34 cellular contexts compared by ENCODE assay signal in the genomic region with DNA sequence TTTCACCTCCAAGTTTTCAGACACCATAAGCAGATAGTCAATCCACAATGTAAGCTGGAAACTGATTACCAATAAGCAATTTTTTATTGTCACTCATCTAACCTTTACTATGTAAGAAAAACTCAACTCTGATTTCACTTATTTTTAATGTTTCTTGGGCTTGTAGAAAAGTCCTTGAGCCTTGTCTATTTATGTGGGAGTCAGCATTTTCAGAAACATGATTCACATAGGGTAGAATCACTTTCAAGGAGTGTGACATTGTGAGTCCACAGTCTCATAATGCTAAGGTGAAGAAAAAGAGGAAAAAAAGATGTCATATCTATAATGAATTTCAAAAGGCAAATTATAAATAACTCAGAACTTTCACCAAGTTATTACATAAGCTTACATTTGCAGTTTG.
"Had no signal": no experiment of that assay in that cellular context is flagged by ENCODE, and none has a peak within 500 bp of the region (broad histone marks: within the 10 kb centered on the region; RNA-seq: fewer than 3 reads in every experiment).

No MANE protein-coding gene starts in this region.

- H3K9me3 Mint-ChIP-seq: activated CD4-positive, alpha-beta T cell treated with anti-CD3 and anti-CD28 coated beads, Interleukin-2, amount 10 ng/mL, durations not matched to agents 24 days and 14 days; activated CD8-positive, alpha-beta T cell treated with anti-CD3 and anti-CD28 coated beads for 36 hours had no signal

- H3K27me3 ChIP-seq: adrenal gland, body of pancreas, brain microvascular endothelial cell, breast epithelium had no signal

- H3K4me3 ChIP-seq: adrenal gland, body of pancreas, breast epithelium had no signal

- ATAC-seq: activated CD8-positive, alpha-beta T cell treated with anti-CD3 and anti-CD28 coated beads for 36 hours; activated naive CD4-positive, alpha-beta T cell treated with anti-CD3 and anti-CD28 coated beads, Interleukin-2, amount 50 U/mL, for 72 hours; activated T-cell treated with anti-CD3 and anti-CD28 coated beads, Interleukin-2, amount 50 U/mL, for 4 hours; activated T-cell treated with anti-CD3 and anti-CD28 coated beads, Interleukin-2, amount 50 U/mL, for 72 hours; activated T-helper 17 cell treated with anti-CD3 and anti-CD28 coated beads, Interleukin-2, amount 50 U/mL, for 72 hours; body of pancreas had no signal

- H3K36me3 Mint-ChIP-seq: activated CD4-positive, alpha-beta memory T cell treated with anti-CD3 and anti-CD28 coated beads for 36 hours; activated naive CD4-positive, alpha-beta T cell treated with anti-CD3 and anti-CD28 coated beads, Interleukin-2, amount 50 U/mL, for 72 hours; activated naive CD8-positive, alpha-beta T cell treated with anti-CD3 and anti-CD28 coated beads for 36 hours had no signal

- H3K27me3 Mint-ChIP-seq: activated B cell treated with CpG ODN at 0.5 μM for 24 hours; activated CD4-positive, alpha-beta memory T cell treated with anti-CD3 and anti-CD28 coated beads for 36 hours; activated CD4-positive, alpha-beta T cell treated with anti-CD3 and anti-CD28 coated beads, Interleukin-2, amount 10 ng/mL, durations not matched to agents 24 days and 14 days; activated CD8-positive, alpha-beta T cell treated with anti-CD3 and anti-CD28 coated beads for 36 hours; activated naive CD8-positive, alpha-beta T cell treated with anti-CD3 and anti-CD28 coated beads for 36 hours; activated T-helper 17 cell treated with anti-CD3 and anti-CD28 coated beads, Interleukin-2, amount 50 U/mL, for 72 hours had no signal

- H3K4me3 Mint-ChIP-seq: activated B cell treated with CpG ODN at 0.5 μM for 24 hours; activated CD4-positive, alpha-beta memory T cell treated with anti-CD3 and anti-CD28 coated beads for 36 hours; activated CD4-positive, alpha-beta T cell treated with anti-CD3 and anti-CD28 coated beads, Interleukin-2, amount 10 ng/mL, durations not matched to agents 24 days and 14 days; activated CD8-positive, alpha-beta T cell treated with anti-CD3 and anti-CD28 coated beads for 36 hours; activated naive CD4-positive, alpha-beta T cell treated with anti-CD3 and anti-CD28 coated beads for 36 hours; activated naive CD8-positive, alpha-beta T cell treated with anti-CD3 and anti-CD28 coated beads for 36 hours; activated T-cell treated with anti-CD3 and anti-CD28 coated beads, Interleukin-2, amount 50 U/mL, for 4 hours; activated T-cell treated with anti-CD3 and anti-CD28 coated beads, Interleukin-2, amount 50 U/mL, for 72 hours; activated T-helper 1 cell treated with anti-CD3 and anti-CD28 coated beads, Interleukin-12 subunit alpha, Interleukin-12 subunit beta, Interleukin-2, Interleukin-4 antibody, amounts not matched to agents 30 ng/mL and 10 ng/mL and 1 ng/mL, durations not matched to agents 14 hours and 24 hours and 36 hours; activated T-helper 17 cell treated with anti-CD3 and anti-CD28 coated beads, Interleukin-2, amount 50 U/mL, for 72 hours; T-helper 1 cell treated with Interleukin-12 subunit alpha and Interleukin-12 subunit beta and Interleukin-4 antibody, amounts not matched to agents 30 μg/mL and 1 μg/mL, for 36 hours; T-helper 2 cell treated with Interferon-gamma antibody and Interleukin-4, amounts not matched to agents 5 μg/mL and 100 μg/mL, for 36 hours had no signal

- DNase-seq: activated B cell treated with CpG ODN at 0.5 μM for 24 hours; activated CD4-positive, alpha-beta memory T cell treated with anti-CD3 and anti-CD28 coated beads for 36 hours; activated CD4-positive, alpha-beta T cell treated with anti-CD3 and anti-CD28 coated beads for 4 hours; activated CD4-positive, alpha-beta T cell treated with anti-CD3 and anti-CD28 coated beads, Interleukin-2, amount 10 ng/mL, durations not matched to agents 24 days and 14 days; activated CD4-positive, alpha-beta T cell treated with anti-CD3 and anti-CD28 coated beads, Interleukin-2, amount 50 U/mL, for 1 hour; activated CD4-positive, alpha-beta T cell treated with anti-CD3 and anti-CD28 coated beads, Interleukin-2, amount 50 U/mL, for 4 hours; activated CD4-positive, CD25-positive, alpha-beta regulatory T cell treated with anti-CD3 and anti-CD28 coated beads, Interleukin-2, amount 50 U/mL, for 72 hours; activated CD8-positive, alpha-beta memory T cell treated with anti-CD3 and anti-CD28 coated beads, Interleukin-2, amount 50 U/mL, for 4 hours; activated CD8-positive, alpha-beta T cell treated with anti-CD3 and anti-CD28 coated beads for 36 hours; activated effector memory CD4-positive, alpha-beta T cell treated with anti-CD3 and anti-CD28 coated beads, Interleukin-2, amount 50 U/mL, for 16 hours; activated gamma-delta T cell treated with Interleukin-2 at 50 U/mL for 16 hours; activated naive CD4-positive, alpha-beta T cell; activated naive CD4-positive, alpha-beta T cell treated with anti-CD3 and anti-CD28 coated beads for 36 hours; activated naive CD4-positive, alpha-beta T cell treated with anti-CD3 and anti-CD28 coated beads, Interleukin-2, amount 50 U/mL, for 16 hours; activated naive CD8-positive, alpha-beta T cell treated with anti-CD3 and anti-CD28 coated beads for 36 hours; activated T-cell treated with anti-CD3 and anti-CD28 coated beads for 4 hours; activated T-cell treated with anti-CD3 and anti-CD28 coated beads, Interleukin-2, amount 50 U/mL, for 1 hour; activated T-cell treated with anti-CD3 and anti-CD28 coated beads, Interleukin-2, amount 50 U/mL, for 4 hours; activated T-cell treated with anti-CD3 and anti-CD28 coated beads, Interleukin-2, amount 50 U/mL, for 72 hours; adrenal gland; amniotic stem cell; aorta; body of pancreas; brain microvascular endothelial cell; central memory CD4-positive, alpha-beta T cell; T-helper 1 cell; T-helper 9 cell had no signal

- H3K4me1 ChIP-seq: adrenal gland, body of pancreas, breast epithelium had no signal

- H3K4me1 Mint-ChIP-seq: activated B cell treated with CpG ODN at 0.5 μM for 24 hours; activated CD4-positive, alpha-beta T cell treated with anti-CD3 and anti-CD28 coated beads, Interleukin-2, amount 10 ng/mL, durations not matched to agents 24 days and 14 days; activated naive CD8-positive, alpha-beta T cell treated with anti-CD3 and anti-CD28 coated beads for 36 hours; activated T-helper 17 cell treated with anti-CD3 and anti-CD28 coated beads, Interleukin-2, amount 50 U/mL, for 72 hours had no signal

- H3K36me3 ChIP-seq: adrenal gland, brain microvascular endothelial cell, breast epithelium had no signal

- H3K9me3 ChIP-seq: adrenal gland, body of pancreas, breast epithelium had no signal

- H3K27ac ChIP-seq: adrenal gland, body of pancreas, brain microvascular endothelial cell, breast epithelium, VCaP had no signal

- H3K27ac Mint-ChIP-seq: activated B cell treated with CpG ODN at 0.5 μM for 24 hours; activated CD4-positive, alpha-beta memory T cell treated with anti-CD3 and anti-CD28 coated beads for 36 hours; activated CD4-positive, alpha-beta T cell treated with anti-CD3 and anti-CD28 coated beads, Interleukin-2, amount 10 ng/mL, durations not matched to agents 24 days and 14 days; activated CD8-positive, alpha-beta T cell treated with anti-CD3 and anti-CD28 coated beads for 36 hours; activated naive CD4-positive, alpha-beta T cell treated with anti-CD3 and anti-CD28 coated beads for 36 hours; activated naive CD4-positive, alpha-beta T cell treated with anti-CD3 and anti-CD28 coated beads, Interleukin-2, amount 50 U/mL, for 72 hours; activated naive CD8-positive, alpha-beta T cell treated with anti-CD3 and anti-CD28 coated beads for 36 hours; activated T-cell treated with anti-CD3 and anti-CD28 coated beads, Interleukin-2, amount 50 U/mL, for 72 hours; activated T-helper 1 cell treated with anti-CD3 and anti-CD28 coated beads, Interleukin-12 subunit alpha, Interleukin-12 subunit beta, Interleukin-2, Interleukin-4 antibody, amounts not matched to agents 30 ng/mL and 10 ng/mL and 1 ng/mL, durations not matched to agents 14 hours and 24 hours and 36 hours; activated T-helper 17 cell treated with anti-CD3 and anti-CD28 coated beads, Interleukin-2, amount 50 U/mL, for 72 hours; T-helper 1 cell treated with Interleukin-12 subunit alpha and Interleukin-12 subunit beta and Interleukin-4 antibody, amounts not matched to agents 30 μg/mL and 1 μg/mL, for 36 hours; T-helper 2 cell treated with Interferon-gamma antibody and Interleukin-4, amounts not matched to agents 5 μg/mL and 100 μg/mL, for 36 hours had no signal
